Comparison of ENCODE assay signal across 20 cellular contexts in the genomic region with DNA sequence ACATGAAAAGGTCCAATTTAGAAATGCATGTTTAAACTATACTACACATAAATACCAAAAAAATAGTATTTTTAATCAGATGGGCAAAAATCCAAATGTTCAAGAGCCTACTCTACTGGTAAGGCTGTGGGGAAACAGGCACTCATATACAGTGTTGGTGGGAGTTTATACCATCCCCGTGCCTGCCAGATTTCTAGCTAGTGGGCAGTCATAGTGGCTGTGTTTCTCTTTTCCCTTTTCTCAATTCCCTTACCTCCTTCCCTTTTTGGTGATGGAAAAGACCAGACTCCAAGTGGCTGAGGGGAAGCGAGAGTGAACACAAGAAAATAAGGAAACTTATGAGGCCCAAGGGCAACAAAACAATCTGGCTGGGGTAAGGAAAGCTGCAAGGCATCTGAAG. TPM values are rescaled to one million over a fixed set of nuclear protein-coding genes. Genes with fewer than 3 reads are reported as not detected.
DNase-seq lines count a peak whose midpoint lies in the region; ATAC-seq, FAIRE-seq and TF ChIP-seq lines count a peak whose summit lies in the region.
"Had no signal": no experiment of that assay in that cellular context is flagged by ENCODE, and none has a peak within 500 bp of the region (broad histone marks: within the 10 kb centered on the region; RNA-seq: fewer than 3 reads in every experiment).

No MANE protein-coding gene starts in this region.

- TF ChIP-seq EP300 in K562 (IDR thresholded peaks at IDR 0.05; ENCODE audit: low read length) = no peak
- TF ChIP-seq EP300 in upper lobe of left lung (IDR thresholded peaks at IDR 0.05) = no peak
- TF ChIP-seq EP300 in sigmoid colon (IDR thresholded peaks at IDR 0.05) = no peak

- no peak for FAIRE-seq in K562 (lab: Jason Lieb, UNC)
- FAIRE-seq: A204.1, GM12891, GM19239, RCC 7860 had no signal

- ATAC-seq in heart left ventricle (peak in 3 of 4 donors; percentile 26 to 51 (median 32)), Right ventricle myocardium superior (ENCODE audit: poor library complexity) (no peak), K562 (no peak), lower lobe of right lung (peak; percentile 69 to 73), upper lobe of left lung (ENCODE audit: low FRiP score in 2 of 2) (peak; percentile 55 to 59)

- CTCF ChIA-PET in K562 (lab: Yijun Ruan, JAX; ENCODE audit: low intra/inter-chr PET ratio) = no interaction called here

- H3K4me3 ChIP-seq in heart left ventricle (no peak overlapping the region), K562 (no peak overlapping the region), lower lobe of right lung (no peak overlapping the region), upper lobe of left lung (no peak overlapping the region), sigmoid colon (no peak overlapping the region), testis (no peak overlapping the region)

- no peak for TF ChIP-seq RAD21 in K562 (CRISPR knock-in tag; conservative IDR thresholded peaks at IDR 0.05 in 1 of 2, IDR thresholded peaks at IDR 0.05 in 1 of 2)

- H3K9me1 ChIP-seq in K562 (ENCODE audit: control insufficient read depth, insufficient read depth, low read length) = no peaks in the 10 kb centered on the region

- DNase-seq in heart left ventricle (no peak), Right ventricle myocardium superior (no peak), K562 (ENCODE audit: extremely low read depth in 1 of 4, low spot score in 3 of 4) (no peak), lower lobe of right lung (no peak), upper lobe of left lung (no peak), sigmoid colon (no peak), COLO668 (lab: John Stamatoyannopoulos, UW; ENCODE audit: unreplicated experiment) (no peak), testis (no peak)
- DNase-seq: Calu3; CD4-positive, alpha-beta memory T cell; GOT3; NCI-H1417 treated with DMSO at 0.1 percent for 48 hours; NCI-H187 treated with DMSO at 0.1 percent for 48 hours; NCI-H345; NCI-H526; SIG-M5 had no signal

- no TSS peak for BruUV-seq in K562 (replicated peaks; lab: Mats Ljungman, UMichigan)

- H3K9me3 ChIP-seq in heart left ventricle (no peaks in the 10 kb centered on the region), K562 (replicated peaks; ENCODE audit: control insufficient read depth, insufficient read depth, low read depth, low read length) (no peaks in the 10 kb centered on the region), lower lobe of right lung (no peaks in the 10 kb centered on the region), upper lobe of left lung (no peaks in the 10 kb centered on the region), sigmoid colon (no peaks in the 10 kb centered on the region), testis (no peaks in the 10 kb centered on the region)

- H3K36me3 ChIP-seq in heart left ventricle = peaks cover 0 to 17% (median 10%) of the 10 kb centered on the region in 9 donors
- H3K36me3 ChIP-seq in K562 (ENCODE audit: control insufficient read depth, insufficient read depth, low read length) = no peaks in the 10 kb centered on the region
- H3K36me3 ChIP-seq in lower lobe of right lung = no peaks in the 10 kb centered on the region
- no peaks in the 10 kb centered on the region for H3K36me3 ChIP-seq in upper lobe of left lung
- peaks cover 0 to 17% (median 0%) of the 10 kb centered on the region in 4 donors for H3K36me3 ChIP-seq in sigmoid colon
- no peaks in the 10 kb centered on the region for H3K36me3 ChIP-seq in testis (ENCODE audit: low read depth, missing control alignments)

- H3K4me2 ChIP-seq in K562 (ENCODE audit: insufficient read depth, low read length) = no peak overlapping the region

- no peak overlapping the region for H3K9ac ChIP-seq in K562 (ENCODE audit: insufficient read depth in 1 of 2, low read depth in 2 of 2, low read length in 2 of 2)

- H4K20me1 ChIP-seq in K562 (replicated peaks; ENCODE audit: control insufficient read depth, insufficient read depth, low read length) = no peaks in the 10 kb centered on the region

- TF ChIP-seq POLR2A in heart left ventricle (IDR thresholded peaks at IDR 0.05) (no peak), K562 (conservative IDR thresholded peaks at IDR 0.05) (no peak), upper lobe of left lung (IDR thresholded peaks at IDR 0.05) (no peak), sigmoid colon (IDR thresholded peaks at IDR 0.05) (no peak), testis (IDR thresholded peaks at IDR 0.05) (no peak)

- POLR2A ChIA-PET in K562 (lab: Yijun Ruan, JAX) = no interaction called here

- 71 to 83% (median 73%) methylated on average over 2 of the region's 2 CpGs for WGBS in heart left ventricle, 4 donors
- WGBS in K562 (ENCODE audit: insufficient coverage, low coverage, missing lambda C conversion rate) = 50% methylated on average over 2 of the region's 2 CpGs
- WGBS in upper lobe of left lung, 2 donors = 45 to 62% methylated on average over 2 of the region's 2 CpGs
- 75 to 82% methylated on average over 2 of the region's 2 CpGs for WGBS in sigmoid colon, 2 donors
- WGBS in testis, 2 donors = 76 to 79% methylated on average over 2 of the region's 2 CpGs

- no peak overlapping the region for H2AFZ ChIP-seq in K562 (ENCODE audit: low read depth, low read length)

- in situ Hi-C loops in K562 (cut with MboI) = no loop called here

- H3K4me1 ChIP-seq in heart left ventricle (peaks cover 0 to 22% (median 0%) of the 10 kb centered on the region in 12 donors), K562 (replicated peaks in 1 of 2; ENCODE audit: control insufficient read depth in 2 of 2, insufficient read depth in 2 of 2, low read length in 2 of 2) (no peaks in the 10 kb centered on the region), lower lobe of right lung (peaks cover 12% of the 10 kb centered on the region), upper lobe of left lung (peaks cover 0 to 16% (median 6%) of the 10 kb centered on the region in 4 donors), sigmoid colon (no peaks in the 10 kb centered on the region), testis (no peaks in the 10 kb centered on the region)

- H3K79me2 ChIP-seq in K562 (ENCODE audit: control insufficient read depth, insufficient read depth, low read length) = no peaks in the 10 kb centered on the region

- H3K27ac ChIP-seq in heart left ventricle (peak overlapping the region in 1 of 12 donors; percentile 28), K562 (ENCODE audit: extremely low read depth, low read depth, low read length) (no peak overlapping the region), lower lobe of right lung (no peak overlapping the region), upper lobe of left lung (peak overlapping the region in 1 of 4 donors; percentile 33), sigmoid colon (no peak overlapping the region), testis (no peak overlapping the region)

- H3K27me3 ChIP-seq in heart left ventricle = no peaks in the 10 kb centered on the region
- no peaks in the 10 kb centered on the region for H3K27me3 ChIP-seq in K562 (ENCODE audit: control insufficient read depth in 2 of 2, insufficient read depth in 2 of 2, low read length in 2 of 2)
- H3K27me3 ChIP-seq in lower lobe of right lung (ENCODE audit: low read depth) = no peaks in the 10 kb centered on the region
- H3K27me3 ChIP-seq in upper lobe of left lung = no peaks in the 10 kb centered on the region
- no peaks in the 10 kb centered on the region for H3K27me3 ChIP-seq in sigmoid colon
- no peaks in the 10 kb centered on the region for H3K27me3 ChIP-seq in testis

- TF ChIP-seq CTCF in heart left ventricle (IDR thresholded peaks at IDR 0.05) (no peak), K562 (IDR thresholded peaks at IDR 0.05 in 2 of 3, conservative IDR thresholded peaks at IDR 0.05 in 1 of 3; ENCODE audit: insufficient read depth in 2 of 3, low read depth in 1 of 3, low read length in 3 of 3) (no peak), lower lobe of right lung (IDR thresholded peaks at IDR 0.05) (no peak), upper lobe of left lung (IDR thresholded peaks at IDR 0.05) (no peak), sigmoid colon (IDR thresholded peaks at IDR 0.05) (no peak), testis (IDR thresholded peaks at IDR 0.05) (no peak)

- intact Hi-C loops in heart left ventricle (cut with DNase I) (no loop called here), Right ventricle myocardium superior (cut with DNase I) (no loop called here), K562 (cut with micrococcal nuclease) (loop anchor here (5.0 kb wide), 1 partner anchor 116 kb away; no protein-coding TSS in a partner anchor), lower lobe of right lung (cut with DNase I) (no loop called here), sigmoid colon (cut with DNase I) (no loop called here), testis (cut with DNase I; ENCODE audit: low total_unique reads) (no loop called here)

TF ChIP-seq in K562, 482 proteins besides CTCF, POLR2A, EP300 and RAD21 (continues in another document):
- TF ChIP-seq CREM (IDR thresholded peaks at IDR 0.05; ENCODE audit: low read depth) (no peak), NFIC (IDR thresholded peaks at IDR 0.05) (peak; percentile 67)

RNA-seq across cellular contexts. Expression of a gene that starts 14.7 kb away (rescaled TPM):
- total RNA-seq in heart left ventricle (10 to 100 TPM; 12.6 to 21.1 (median 15.5) TPM), Right ventricle myocardium superior (13.7 TPM), K562 (2014; rRNA removed) (11.3 and 12.2 TPM in 2 replicates), K562 (2014; rRNA removed; fragmentation: Illumina TruSeq; extraction: Trizol) (10.5 and 12.3 TPM in 2 replicates), K562 (2015; rRNA removed; fragmentation: Illumina TruSeq; extraction: Trizol) (13.6 and 15.6 TPM in 2 replicates), K562 (2021) (10.3 and 13.2 TPM in 2 replicates), lower lobe of right lung (27.3 TPM), upper lobe of left lung (10 to 100 TPM; 16.8 to 60.8 (median 24.6) TPM), sigmoid colon (10 to 100 TPM; 16.6 to 28.5 (median 24.7) TPM), testis (10 to 100 TPM; 40.1 to 53.3 TPM)
- polyA plus RNA-seq in heart left ventricle (1 to 10 TPM; 6.9 to 8.0 TPM), K562 (2011; rRNA removed) (3.4 and 9.2 TPM in 2 replicates), K562 (2014; fragmentation: Illumina TruSeq; extraction: Trizol) (8.8 and 10.8 TPM in 2 replicates), K562 (2014; fragmentation: Nextera tagmentation; extraction: Ambion mirVana) (1 to 10 TPM; 2.5 to 3.0 TPM), K562 (2014; rRNA removed) (6.9 and 7.4 TPM in 2 replicates), sigmoid colon (1 to 10 TPM; 3.0 to 6.6 (median 4.2) TPM), testis (ENCODE audit: insufficient read depth, low read depth, low replicate concordance) (27.2 TPM)
- total RNA-seq in K562 (2011; cell fraction: chromatin; rRNA removed; ENCODE audit: low replicate concordance) = 13.0 and 13.7 TPM in 2 replicates
- 12.0 and 12.5 TPM in 2 replicates for total RNA-seq in K562 (2011; cell fraction: nucleolus; rRNA removed)
- total RNA-seq in K562 (2011; cell fraction: nucleoplasm; rRNA removed) = 12.7 and 17.8 TPM in 2 replicates
- 2.5 and 5.0 TPM in 2 replicates for polyA plus RNA-seq in K562 (2011; cell fraction: cytosol; rRNA removed)
- polyA plus RNA-seq in K562 (2011; cell fraction: nucleus; rRNA removed) = 7.7 and 17.1 TPM in 2 replicates
- polyA plus RNA-seq in K562 (2012) = 9.2 and 14.9 TPM in 2 replicates
- polyA minus RNA-seq in K562 (2011; rRNA and poly(A)+ RNA removed) = 12.0 and 12.8 TPM in 2 replicates
- polyA minus RNA-seq in K562 (2011; cell fraction: cytosol; rRNA and poly(A)+ RNA removed) = 5.4 and 6.0 TPM in 2 replicates
- 13.3 and 16.8 TPM in 2 replicates for polyA minus RNA-seq in K562 (2011; cell fraction: nucleus; rRNA and poly(A)+ RNA removed)

Comparison
In these comparisons a context has a peak if more than half of its experiments do, and no peak if none do; other contexts are left out.
1. ATAC-seq: peak in heart left ventricle (3 of 4), lower lobe of right lung (2 of 2) and upper lobe of left lung (2 of 2); none in Right ventricle myocardium superior (single experiment) and K562 (single experiment).